26 cellular contexts compared by ENCODE assay signal in genomic region chr21:25536752-25537151, GRCh38.
"Had no signal": no experiment of that assay in that cellular context is flagged by ENCODE, and none has a peak within 500 bp of the region (broad histone marks: within the 10 kb centered on the region; RNA-seq: fewer than 3 reads in every experiment).

No MANE protein-coding gene starts in this region.

- FAIRE-seq: keratinocyte had no signal

- H3K4me1 ChIP-seq: left lung, lower lobe of right lung, right atrium auricular region, right lobe of liver, stomach, testis, transverse colon, upper lobe of left lung, vagina had no signal

- ATAC-seq: left colon; left lung; lower lobe of right lung; natural killer cell; right lobe of liver; stimulated activated memory B cell treated with anti-CD40 and anti-IgM and Interleukin-4, amounts not matched to agents 10 μg/mL and 1 μg/mL and 100 μg/mL, for 72 hours; stimulated activated naive CD8-positive, alpha-beta T cell treated with anti-CD3 and anti-CD28 coated beads, Interleukin-15, Interleukin-2, amounts not matched to agents 100 U/mL and 50 U/mL, for 24 hours had no signal

- H3K9me3 ChIP-seq: right lobe of liver, testis, thyroid gland, vagina had no signal

- DNase-seq: left colon; left lung; lower lobe of right lung; mammary epithelial cell; mesendoderm; naive B cell; natural killer cell; ovary; right lobe of liver; stimulated activated CD4-positive, alpha-beta T cell treated with anti-CD3 and anti-CD28 coated beads, Interleukin-1b, Interleukin-23, amount 100 ng/mL, for 48 hours; stimulated activated CD4-positive, alpha-beta T cell treated with anti-CD3 and anti-CD28 coated beads, Interleukin-2, amount 100 ng/mL, for 48 hours; stimulated activated CD4-positive, alpha-beta T cell treated with anti-CD3 and anti-CD28 coated beads, Interleukin-4, amount 100 ng/mL, for 4 hours; stimulated activated CD8-positive, alpha-beta memory T cell treated with anti-CD3 and anti-CD28 coated beads, Interleukin-4, amount 100 ng/mL, for 48 hours; stimulated activated naive CD8-positive, alpha-beta T cell treated with anti-CD3 and anti-CD28 coated beads, Interleukin-15, Interleukin-2, amounts not matched to agents 100 U/mL and 50 U/mL, for 24 hours; stomach; testis; thyroid gland; transverse colon; upper lobe of left lung had no signal

- H3K36me3 Mint-ChIP-seq: mesothelial cell of epicardium had no signal

- H3K27me3 ChIP-seq: left lung, ovary, right atrium auricular region, right lobe of liver, stomach, testis, thyroid gland, transverse colon, upper lobe of left lung, vagina had no signal

- H3K27ac ChIP-seq: left lung, lower lobe of right lung, ovary, right atrium auricular region, right lobe of liver, stomach, testis, thyroid gland, transverse colon, upper lobe of left lung, vagina had no signal

- H3K4me3 ChIP-seq: left lung, lower lobe of right lung, ovary, right atrium auricular region, right lobe of liver, smooth muscle cell, stomach, testis, thyroid gland, transverse colon, upper lobe of left lung, vagina had no signal

- H3K27ac Mint-ChIP-seq: mesothelial cell of epicardium; natural killer cell; progenitor cell of endocrine pancreas; stimulated activated memory B cell treated with anti-CD40 and anti-IgM and Interleukin-4, amounts not matched to agents 10 μg/mL and 1 μg/mL and 100 μg/mL, for 72 hours had no signal

- H3K27me3 Mint-ChIP-seq: naive B cell; progenitor cell of endocrine pancreas; stimulated activated memory B cell treated with anti-CD40 and anti-IgM and Interleukin-4, amounts not matched to agents 10 μg/mL and 1 μg/mL and 100 μg/mL, for 72 hours had no signal

- H3K4me1 Mint-ChIP-seq: mesothelial cell of epicardium, natural killer cell had no signal

- H3K36me3 ChIP-seq: left lung, lower lobe of right lung, ovary, right atrium auricular region, right lobe of liver, stomach, thyroid gland, transverse colon, upper lobe of left lung, vagina had no signal

- H3K4me2 ChIP-seq: smooth muscle cell had no signal

- H3K4me3 Mint-ChIP-seq: mesothelial cell of epicardium; natural killer cell; stimulated activated memory B cell treated with anti-CD40 and anti-IgM and Interleukin-4, amounts not matched to agents 10 μg/mL and 1 μg/mL and 100 μg/mL, for 72 hours had no signal
